8 cellular contexts compared by ENCODE assay signal in the genomic region with DNA sequence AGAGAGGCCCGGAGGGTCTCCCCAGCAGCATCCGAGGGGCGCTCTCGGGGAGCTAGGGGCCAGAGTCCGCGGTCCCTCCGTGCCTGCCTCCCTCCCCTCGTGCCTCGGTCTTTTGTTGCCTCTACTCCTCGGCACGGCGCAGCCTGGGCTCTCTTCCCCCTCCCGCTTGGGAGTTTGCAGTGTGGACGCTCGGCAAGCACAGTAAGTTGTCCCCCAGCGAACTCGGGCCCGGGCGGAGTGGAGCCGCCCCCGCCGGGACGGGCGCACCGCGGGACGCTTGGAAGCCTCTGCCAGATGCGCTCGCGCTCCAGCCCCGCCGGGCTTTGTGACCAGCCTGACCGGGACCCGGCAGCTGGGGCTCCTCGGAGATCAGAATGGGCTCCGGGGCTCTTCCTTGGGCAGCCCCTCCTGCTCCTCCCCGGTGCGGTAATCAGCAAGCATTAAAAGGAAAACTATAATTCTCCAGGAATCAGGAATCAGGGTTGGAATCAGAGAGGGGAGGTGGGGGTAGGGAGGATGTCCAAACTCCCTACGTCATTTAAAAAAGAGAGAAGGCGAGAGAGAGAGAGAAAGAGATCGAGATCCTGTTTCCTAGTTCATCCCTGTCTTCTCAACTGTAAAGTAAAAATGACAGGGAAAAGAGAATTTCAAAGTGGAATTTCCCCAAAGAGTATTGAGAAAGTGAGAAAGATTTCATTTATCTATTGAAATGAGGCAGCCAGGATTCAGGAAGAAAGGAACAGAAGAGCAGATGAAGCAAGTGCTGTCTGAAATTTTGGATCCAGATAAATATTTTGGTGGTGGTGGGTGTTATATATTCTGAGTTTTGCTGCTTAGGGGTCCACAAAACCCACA. TPM values are rescaled to one million over a fixed set of nuclear protein-coding genes. Genes with fewer than 3 reads are reported as not detected.
A peak's percentile ranks its signal among the peaks of the same experiment; 100 is the strongest.
DNase-seq lines count a peak whose midpoint lies in the region; ATAC-seq and TF ChIP-seq lines count a peak whose summit lies in the region.

No MANE protein-coding gene starts in this region.

- H3K27me3 ChIP-seq in HUES6 (ENCODE audit: control insufficient read depth, insufficient read depth, low read length) (peaks cover 66% of the 10 kb centered on the region), endocrine pancreas (ENCODE audit: control insufficient read depth, insufficient read depth, low read length) (peaks cover 15% of the 10 kb centered on the region), mucosa of rectum (ENCODE audit: control insufficient read depth in 2 of 2, insufficient read depth in 2 of 2, low read length in 2 of 2) (peaks cover 40 to 45% of the 10 kb centered on the region in 2 donors), vagina (peaks cover 5% of the 10 kb centered on the region), SJCRH30 (no peaks in the 10 kb centered on the region)

- no peaks in the 10 kb centered on the region for H3K36me3 Mint-ChIP-seq in activated CD8-positive, alpha-beta T cell treated with anti-CD3 and anti-CD28 coated beads for 36 hours (ENCODE audit: low read depth)

- no peak overlapping the region for H3K27ac ChIP-seq in HUES6 (ENCODE audit: low read depth, low read length)
- H3K27ac ChIP-seq in mucosa of rectum (ENCODE audit: low read depth in 2 of 2, low read length in 2 of 2) = no peak overlapping the region
- peak overlapping the region; percentile 46 for H3K27ac ChIP-seq in vagina
- no peak overlapping the region for H3K27ac ChIP-seq in SJCRH30

- TF ChIP-seq CTCF in GM10266 (IDR thresholded peaks at IDR 0.05; ENCODE audit: control insufficient read depth, insufficient read depth, low read depth, missing control alignments) (no peak), vagina (IDR thresholded peaks at IDR 0.05) (no peak)
- TF ChIP-seq CTCF in activated CD8-positive, alpha-beta T cell treated with anti-CD3 and anti-CD28 coated beads for 36 hours (IDR thresholded peaks at IDR 0.05) = no peak

- intact Hi-C loops in vagina (cut with DNase I) = no loop called here
- intact Hi-C loops in activated CD8-positive, alpha-beta T cell treated with anti-CD3 and anti-CD28 coated beads for 36 hours (cut with micrococcal nuclease) = no loop called here

- CTCF ChIA-PET in activated CD8-positive, alpha-beta T cell treated with anti-CD3 and anti-CD28 coated beads for 36 hours (lab: Charles Lee) = no interaction called here

- H3K9me3 ChIP-seq in HUES6 (ENCODE audit: control insufficient read depth, insufficient read depth, low read depth, low read length) (no peaks in the 10 kb centered on the region; the same call in 1 of the 2 replicates), endocrine pancreas (ENCODE audit: control insufficient read depth, low read length) (no peaks in the 10 kb centered on the region), mucosa of rectum (ENCODE audit: control insufficient read depth in 2 of 2, low read length in 2 of 2) (no peaks in the 10 kb centered on the region), vagina (no peaks in the 10 kb centered on the region), SJCRH30 (replicated peaks) (no peaks in the 10 kb centered on the region)

- no peak for TF ChIP-seq POLR2A in vagina (IDR thresholded peaks at IDR 0.05)

- no peaks in the 10 kb centered on the region for H3K9me3 Mint-ChIP-seq in activated CD8-positive, alpha-beta T cell treated with anti-CD3 and anti-CD28 coated beads for 36 hours

- H3K4me3 ChIP-seq in HUES6 (ENCODE audit: low read depth, low read length) (peak overlapping the region; percentile 79), endocrine pancreas (ENCODE audit: control insufficient read depth, insufficient read depth, low read length) (peak overlapping the region; percentile 11), mucosa of rectum (ENCODE audit: low read length in 2 of 2) (peak overlapping the region; percentile 26 to 41), vagina (peak overlapping the region; percentile 42 to 51), SJCRH30 (no peak overlapping the region)

- POLR2A ChIA-PET in activated CD8-positive, alpha-beta T cell treated with anti-CD3 and anti-CD28 coated beads for 36 hours (lab: Charles Lee) = no interaction called here

- H3K4me1 Mint-ChIP-seq in activated CD8-positive, alpha-beta T cell treated with anti-CD3 and anti-CD28 coated beads for 36 hours (ENCODE audit: low read depth) = peaks cover 8% of the 10 kb centered on the region

- peaks cover 35% of the 10 kb centered on the region for H3K4me1 ChIP-seq in HUES6 (ENCODE audit: control insufficient read depth, insufficient read depth, low read length)
- no peaks in the 10 kb centered on the region for H3K4me1 ChIP-seq in endocrine pancreas (ENCODE audit: control insufficient read depth, insufficient read depth, low read length)
- H3K4me1 ChIP-seq in mucosa of rectum (ENCODE audit: control insufficient read depth in 2 of 2, insufficient read depth in 2 of 2, low read length in 2 of 2) = peaks cover 0 to 2% of the 10 kb centered on the region in 2 donors
- H3K4me1 ChIP-seq in vagina = peaks cover 15% of the 10 kb centered on the region
- H3K4me1 ChIP-seq in SJCRH30 = no peaks in the 10 kb centered on the region

- H3K4me3 Mint-ChIP-seq in activated CD8-positive, alpha-beta T cell treated with anti-CD3 and anti-CD28 coated beads for 36 hours = no peak overlapping the region

- DNase-seq in GM10266 (ENCODE audit: extremely low spot score) (peak; percentile 54), vagina (ENCODE audit: extremely low spot score in 2 of 2) (no peak), NCI-H226 (no peak), SJCRH30 (no peak)
- no peak for DNase-seq in activated CD8-positive, alpha-beta T cell treated with anti-CD3 and anti-CD28 coated beads for 36 hours

- ATAC-seq in activated CD8-positive, alpha-beta T cell treated with anti-CD3 and anti-CD28 coated beads for 36 hours = no peak

- peaks cover 65% of the 10 kb centered on the region for H3K27me3 Mint-ChIP-seq in activated CD8-positive, alpha-beta T cell treated with anti-CD3 and anti-CD28 coated beads for 36 hours

- H3K9ac ChIP-seq in HUES6 (ENCODE audit: low read length) (peak overlapping the region; percentile 57), endocrine pancreas (ENCODE audit: control insufficient read depth, insufficient read depth, low read length) (peak overlapping the region; percentile 60), mucosa of rectum (ENCODE audit: low read depth in 1 of 2, low read length in 2 of 2) (no peak overlapping the region)

- H3K36me3 ChIP-seq in HUES6 (ENCODE audit: control insufficient read depth, insufficient read depth, low read length) (no peaks in the 10 kb centered on the region), endocrine pancreas (ENCODE audit: control insufficient read depth, insufficient read depth, low read length) (no peaks in the 10 kb centered on the region), mucosa of rectum (ENCODE audit: control insufficient read depth in 2 of 2, insufficient read depth in 2 of 2, low read length in 2 of 2) (no peaks in the 10 kb centered on the region), vagina (no peaks in the 10 kb centered on the region), SJCRH30 (no peaks in the 10 kb centered on the region)

- H3K27ac Mint-ChIP-seq in activated CD8-positive, alpha-beta T cell treated with anti-CD3 and anti-CD28 coated beads for 36 hours = no peak overlapping the region

RNA-seq across cellular contexts. Expression of a gene that starts 0.8 kb away (rescaled TPM):
- total RNA-seq in vagina = under 0.01 TPM
- total RNA-seq in activated CD8-positive, alpha-beta T cell treated with anti-CD3 and anti-CD28 coated beads for 36 hours = not detected
- total RNA-seq in SJCRH30 (2014; rRNA removed; shearing (Covaris generic)) = not detected in 2 replicates

Comparison
In these comparisons a context has a peak if more than half of its experiments do, and no peak if none do; other contexts are left out.
1. H3K9ac ChIP-seq: peak in HUES6 (single experiment) and endocrine pancreas (single experiment); none in mucosa of rectum (0 of 2).